Comparison of ENCODE assay signal across 9 cellular contexts in the genomic region with DNA sequence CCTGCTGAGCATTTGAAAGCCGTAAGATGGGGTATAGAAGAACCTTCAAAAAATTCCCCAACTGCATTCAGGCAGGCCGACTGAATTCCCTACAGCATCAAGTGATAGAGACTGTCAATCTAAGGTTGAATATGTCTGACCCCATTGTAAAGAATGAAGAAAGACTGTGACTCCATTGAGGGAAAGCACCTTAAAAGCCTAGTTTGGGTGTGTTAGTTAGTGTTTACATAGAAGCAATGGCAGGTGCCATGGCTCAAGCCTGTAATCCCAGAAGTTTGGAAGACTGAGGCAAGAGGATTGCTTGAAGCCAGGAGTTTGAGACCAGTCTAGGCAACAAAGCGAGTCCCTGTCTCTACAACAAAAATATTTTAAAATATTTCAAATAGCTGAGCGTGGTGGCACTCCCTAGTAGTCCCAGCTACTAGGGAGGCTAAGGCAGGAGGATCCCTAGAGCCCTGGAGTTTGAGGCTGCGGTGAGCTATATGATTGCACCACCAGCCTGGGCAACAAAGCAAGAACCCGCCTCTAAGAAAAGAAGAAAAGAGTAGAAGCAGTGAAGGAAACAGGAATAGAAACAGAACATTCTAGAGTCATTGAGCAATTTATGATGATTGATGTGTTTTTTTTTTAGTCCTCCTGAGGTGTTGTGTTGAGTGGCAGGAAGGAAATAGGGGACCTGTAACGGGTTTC. TPM values are rescaled to one million over a fixed set of nuclear protein-coding genes. Genes with fewer than 3 reads are reported as not detected.
A peak's percentile ranks its signal among the peaks of the same experiment; 100 is the strongest.
DNase-seq lines count a peak whose midpoint lies in the region; ATAC-seq lines count a peak whose summit lies in the region.
"Had no signal": no experiment of that assay in that cellular context is flagged by ENCODE, and none has a peak within 500 bp of the region (broad histone marks: within the 10 kb centered on the region; RNA-seq: fewer than 3 reads in every experiment).

No MANE protein-coding gene starts in this region.

- POLR2A ChIA-PET in activated CD8-positive, alpha-beta T cell treated with anti-CD3 and anti-CD28 coated beads, Interleukin-2, amount 10 ng/mL, durations not matched to agents 7 days and 5 days (lab: Charles Lee), result interaction anchor here (0.9 to 8.1 kb wide), 11 partner anchors 13 to 72 kb away, joined by 3 to 373 read pairs (median 13); partner anchors contain the start of genes ANKRD34A, LIX1L, PEX11B and POLR3GL

- H3K36me3 Mint-ChIP-seq in activated CD8-positive, alpha-beta T cell treated with anti-CD3 and anti-CD28 coated beads, Interleukin-2, amount 10 ng/mL, durations not matched to agents 7 days and 5 days (ENCODE audit: low read depth), result peaks cover 3% of the 10 kb centered on the region

- DNase-seq in activated CD8-positive, alpha-beta T cell treated with anti-CD3 and anti-CD28 coated beads, Interleukin-2, amount 10 ng/mL, durations not matched to agents 7 days and 5 days, result no peak
- peak; percentile 52 for DNase-seq in medulla oblongata (ENCODE audit: extremely low spot score)
- DNase-seq in GOT3 (lab: John Stamatoyannopoulos, UW), result no peak
- no peak for DNase-seq in DMS 273 (lab: John Stamatoyannopoulos, UW; ENCODE audit: unreplicated experiment)

- H3K27ac Mint-ChIP-seq in activated CD8-positive, alpha-beta T cell treated with anti-CD3 and anti-CD28 coated beads, Interleukin-2, amount 10 ng/mL, durations not matched to agents 7 days and 5 days, result no peak overlapping the region

- ATAC-seq in GM18511 (IDR thresholded peaks at IDR 0.05; ENCODE audit: unreplicated experiment) (peak; percentile 35), HG03432 (IDR thresholded peaks at IDR 0.05; ENCODE audit: unreplicated experiment) (peak; percentile 30), HG02610 (IDR thresholded peaks at IDR 0.05; ENCODE audit: unreplicated experiment) (no peak), HG03439 (IDR thresholded peaks at IDR 0.05; ENCODE audit: unreplicated experiment) (no peak)
- peak; percentile 10 for ATAC-seq in activated CD8-positive, alpha-beta T cell treated with anti-CD3 and anti-CD28 coated beads, Interleukin-2, amount 10 ng/mL, durations not matched to agents 7 days and 5 days

- no peak overlapping the region for H3K4me3 Mint-ChIP-seq in activated CD8-positive, alpha-beta T cell treated with anti-CD3 and anti-CD28 coated beads, Interleukin-2, amount 10 ng/mL, durations not matched to agents 7 days and 5 days

- CTCF ChIA-PET in activated CD8-positive, alpha-beta T cell treated with anti-CD3 and anti-CD28 coated beads, Interleukin-2, amount 10 ng/mL, durations not matched to agents 7 days and 5 days (lab: Charles Lee), result interaction anchor here (1.3 to 8.7 kb wide), 14 partner anchors 12 to 134 kb away, joined by 3 to 269 read pairs (median 34); partner anchors contain the start of genes ANKRD34A, LIX1L, NUDT17 and PIAS3

- H3K27me3 Mint-ChIP-seq in activated CD8-positive, alpha-beta T cell treated with anti-CD3 and anti-CD28 coated beads, Interleukin-2, amount 10 ng/mL, durations not matched to agents 7 days and 5 days (ENCODE audit: low read depth), result no peaks in the 10 kb centered on the region

- peaks cover 21% of the 10 kb centered on the region for H3K4me1 Mint-ChIP-seq in activated CD8-positive, alpha-beta T cell treated with anti-CD3 and anti-CD28 coated beads, Interleukin-2, amount 10 ng/mL, durations not matched to agents 7 days and 5 days (ENCODE audit: low read depth)

- no peaks in the 10 kb centered on the region for H3K9me3 Mint-ChIP-seq in activated CD8-positive, alpha-beta T cell treated with anti-CD3 and anti-CD28 coated beads, Interleukin-2, amount 10 ng/mL, durations not matched to agents 7 days and 5 days (ENCODE audit: insufficient read depth)

RNA-seq across cellular contexts. Expression of gene POLR3GL, which starts 15.4 kb away (rescaled TPM):
- 10 to 100 TPM; 25.0 to 26.5 TPM for total RNA-seq in activated CD8-positive, alpha-beta T cell treated with anti-CD3 and anti-CD28 coated beads, Interleukin-2, amount 10 ng/mL, durations not matched to agents 7 days and 5 days

RNA-seq across cellular contexts. Expression of gene ANKRD34A, which starts 15.5 kb away (rescaled TPM):
- total RNA-seq in activated CD8-positive, alpha-beta T cell treated with anti-CD3 and anti-CD28 coated beads, Interleukin-2, amount 10 ng/mL, durations not matched to agents 7 days and 5 days, result 1 to 10 TPM; 1.8 to 2.4 TPM

RNA-seq across cellular contexts. Expression of gene TXNIP, which starts 16.5 kb away (rescaled TPM):
- total RNA-seq in activated CD8-positive, alpha-beta T cell treated with anti-CD3 and anti-CD28 coated beads, Interleukin-2, amount 10 ng/mL, durations not matched to agents 7 days and 5 days, result 100 to 1,000 TPM; 190 to 195 TPM

RNA-seq across cellular contexts. Expression of gene LIX1L, which starts 22.1 kb away (rescaled TPM):
- 10 to 100 TPM; 45.8 to 48.4 TPM for total RNA-seq in activated CD8-positive, alpha-beta T cell treated with anti-CD3 and anti-CD28 coated beads, Interleukin-2, amount 10 ng/mL, durations not matched to agents 7 days and 5 days

RNA-seq across cellular contexts. Expression of gene HJV, which starts 41.6 kb away (rescaled TPM):
- total RNA-seq in activated CD8-positive, alpha-beta T cell treated with anti-CD3 and anti-CD28 coated beads, Interleukin-2, amount 10 ng/mL, durations not matched to agents 7 days and 5 days, result not detected
- total RNA-seq: T-helper 2 cell treated with Interferon-gamma antibody and Interleukin-4, amounts not matched to agents 100 ng/mL and 5 ng/mL, for 36 hours had no signal

Comparison
In these comparisons a context has a peak if more than half of its experiments do, and no peak if none do; other contexts are left out.
1. ATAC-seq: peak in GM18511 (single experiment), HG03432 (single experiment) and activated CD8-positive, alpha-beta T cell treated with anti-CD3 and anti-CD28 coated beads, Interleukin-2, amount 10 ng/mL, durations not matched to agents 7 days and 5 days (single experiment); none in HG02610 (single experiment) and HG03439 (single experiment).